Comparison of ENCODE assay signal across 20 cellular contexts in the genomic region with DNA sequence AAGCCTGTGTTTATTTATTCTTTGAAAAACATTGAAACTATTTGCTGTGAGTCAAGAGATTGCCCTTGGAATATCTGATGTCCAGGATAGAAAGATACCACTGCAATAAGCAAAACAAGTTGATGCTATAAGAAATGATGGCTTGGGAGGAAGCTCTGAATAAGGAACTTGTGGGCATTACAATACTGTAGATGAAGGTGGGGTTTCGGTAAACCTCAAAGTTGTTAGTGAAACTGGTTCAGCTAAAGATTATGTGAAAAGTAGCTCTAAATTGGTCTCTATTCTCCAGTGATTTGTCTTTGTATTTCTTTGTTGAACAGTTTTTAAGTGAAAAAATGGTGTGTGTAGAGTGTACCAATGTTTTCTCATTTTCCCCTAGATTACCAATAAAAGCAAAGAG.
DNase-seq lines count a peak whose midpoint lies in the region; ATAC-seq and TF ChIP-seq lines count a peak whose summit lies in the region.
"Had no signal": no experiment of that assay in that cellular context is flagged by ENCODE, and none has a peak within 500 bp of the region (broad histone marks: within the 10 kb centered on the region; RNA-seq: fewer than 3 reads in every experiment).

No MANE protein-coding gene starts in this region.

- H4K20me1 ChIP-seq in OCI-LY3 (ENCODE audit: insufficient read depth, low read length) = no peaks in the 10 kb centered on the region

- no peak overlapping the region for H2AFZ ChIP-seq in OCI-LY3 (ENCODE audit: low read depth, low read length)

- H3K9me3 ChIP-seq in OCI-LY3 (ENCODE audit: insufficient read depth, low read length) = no peaks in the 10 kb centered on the region
- no peaks in the 10 kb centered on the region for H3K9me3 ChIP-seq in esophagus squamous epithelium

- DNase-seq in iris pigment epithelial cell (ENCODE audit: low read depth) = peak; percentile 17
- no peak for DNase-seq in foreskin melanocyte
- no peak for DNase-seq in substantia nigra (lab: John Stamatoyannopoulos, UW)
- DNase-seq in esophagus squamous epithelium (lab: John Stamatoyannopoulos, UW) = no peak
- DNase-seq: AML-193; CD4-positive, alpha-beta T cell; DMS79; KBM-7; NCI-H1105; NCI-H187; NCI-H446 treated with DMSO at 0.1 percent for 48 hours; NCI-H774; PC-3; T-cell had no signal

- H3K4me3 ChIP-seq in OCI-LY3 (ENCODE audit: low read length) (no peak overlapping the region), esophagus squamous epithelium (no peak overlapping the region)

- no peaks in the 10 kb centered on the region for H3K27me3 ChIP-seq in OCI-LY3 (ENCODE audit: low read depth, low read length)
- no peaks in the 10 kb centered on the region for H3K27me3 ChIP-seq in esophagus squamous epithelium

- H3K36me3 ChIP-seq in OCI-LY3 (replicated peaks; ENCODE audit: low read depth, low read length) = peaks cover 7% of the 10 kb centered on the region
- no peaks in the 10 kb centered on the region for H3K36me3 ChIP-seq in esophagus squamous epithelium

- no peak overlapping the region for H3K9ac ChIP-seq in OCI-LY3 (ENCODE audit: low read length)

- intact Hi-C loops in esophagus squamous epithelium (cut with DNase I) = no loop called here

- no peak overlapping the region for H3K27ac ChIP-seq in OCI-LY3 (ENCODE audit: low read length)
- no peak overlapping the region for H3K27ac ChIP-seq in substantia nigra (ENCODE audit: low read depth, low read length, poor library complexity, severe bottlenecking)
- H3K27ac ChIP-seq in esophagus squamous epithelium = no peak overlapping the region
- H3K27ac ChIP-seq: HL-60 had no signal

- H3K4me1 ChIP-seq in OCI-LY3 (ENCODE audit: low read length) (peaks cover 29% of the 10 kb centered on the region), esophagus squamous epithelium (no peaks in the 10 kb centered on the region)

- TF ChIP-seq CTCF in OCI-LY3 (IDR thresholded peaks at IDR 0.05; ENCODE audit: low read depth, low read length) (no peak), esophagus squamous epithelium (IDR thresholded peaks at IDR 0.05) (no peak)

- TF ChIP-seq POLR2A in esophagus squamous epithelium (IDR thresholded peaks at IDR 0.05) = no peak

- 78 to 95% methylated on average over 1 of the region's 1 CpG for WGBS in esophagus squamous epithelium, 2 donors

- no peaks in the 10 kb centered on the region for H3K79me2 ChIP-seq in OCI-LY3 (ENCODE audit: low read length)

- ATAC-seq in GM18498 (IDR thresholded peaks at IDR 0.05; ENCODE audit: unreplicated experiment) (peak; percentile 64), GM21529 (IDR thresholded peaks at IDR 0.05; ENCODE audit: unreplicated experiment) (peak; percentile 52), HG03342 (IDR thresholded peaks at IDR 0.05; ENCODE audit: unreplicated experiment) (no peak)
- ATAC-seq: HCT116, PC-3, T-cell had no signal

- peak overlapping the region; percentile 10; the same call in 1 of the 2 replicates for H3K4me2 ChIP-seq in OCI-LY3 (ENCODE audit: low read length)
